8 cellular contexts compared by ENCODE assay signal in the genomic region with DNA sequence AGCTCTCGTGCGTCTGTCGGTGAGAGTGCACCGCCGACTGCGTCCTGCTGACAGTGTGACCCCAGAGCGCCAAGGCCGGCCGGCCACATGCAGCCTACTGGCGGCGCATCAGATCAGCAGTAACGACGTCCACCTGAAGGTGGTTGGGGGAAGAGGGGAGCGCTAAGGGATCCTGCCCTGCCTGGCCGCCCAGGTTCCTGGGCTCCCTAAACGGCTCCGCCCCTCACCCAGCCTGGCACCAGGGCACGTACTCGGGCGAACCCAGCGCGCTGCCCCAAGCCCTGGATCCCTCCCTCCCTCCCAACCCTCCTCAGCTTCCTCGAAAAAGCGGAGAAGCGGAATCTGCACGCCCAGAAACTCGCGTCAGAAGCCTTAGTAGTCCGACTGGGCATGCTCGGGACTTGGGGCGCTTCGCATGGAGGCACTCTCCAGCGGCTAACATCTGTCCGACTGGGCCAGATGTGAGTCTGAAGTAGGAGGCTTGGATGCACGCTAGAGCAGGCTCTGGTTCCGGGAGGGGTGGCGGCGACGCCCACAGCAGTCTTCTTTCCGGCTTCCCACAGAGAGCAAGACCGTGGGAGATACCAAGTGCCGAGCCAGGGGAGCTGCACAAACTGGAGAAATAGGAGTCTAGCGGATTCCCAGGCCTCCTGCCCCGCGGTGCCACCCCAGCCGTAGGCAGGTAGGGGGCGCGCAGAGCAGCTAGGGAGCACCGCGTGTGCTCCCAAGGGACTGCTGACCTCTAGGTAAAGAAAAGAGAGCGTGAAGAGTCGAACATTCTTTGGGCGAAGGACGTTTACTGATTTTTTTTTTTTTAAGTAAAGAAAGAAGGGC.
A peak's percentile ranks its signal among the peaks of the same experiment; 100 is the strongest.
DNase-seq lines count a peak whose midpoint lies in the region; TF ChIP-seq lines count a peak whose summit lies in the region.

No MANE protein-coding gene starts in this region.

- H3K36me3 Mint-ChIP-seq in stimulated activated naive CD8-positive, alpha-beta T cell treated with anti-CD3 and anti-CD28 coated beads, Interleukin-15, Interleukin-2, amounts not matched to agents 100 ng/mL and 50 ng/mL, for 24 hours (ENCODE audit: low read depth): no peaks in the 10 kb centered on the region
- no peaks in the 10 kb centered on the region for H3K36me3 Mint-ChIP-seq in HFFc6 (ENCODE audit: low read depth)

- H3K9me3 Mint-ChIP-seq in stimulated activated naive CD8-positive, alpha-beta T cell treated with anti-CD3 and anti-CD28 coated beads, Interleukin-15, Interleukin-2, amounts not matched to agents 100 ng/mL and 50 ng/mL, for 24 hours: no peaks in the 10 kb centered on the region
- H3K9me3 Mint-ChIP-seq in HFFc6: no peaks in the 10 kb centered on the region

- no peak overlapping the region for H3K9ac ChIP-seq in liver (ENCODE audit: low read depth in 1 of 2, low read length in 2 of 2)

- peaks cover 6% of the 10 kb centered on the region; the same call in 1 of the 2 replicates for H3K9me3 ChIP-seq in PC-9 (ENCODE audit: insufficient read depth, low read depth)
- no peaks in the 10 kb centered on the region for H3K9me3 ChIP-seq in liver (ENCODE audit: control insufficient read depth in 4 of 4, low read length in 3 of 4)

- H3K27ac Mint-ChIP-seq in stimulated activated naive CD8-positive, alpha-beta T cell treated with anti-CD3 and anti-CD28 coated beads, Interleukin-15, Interleukin-2, amounts not matched to agents 100 ng/mL and 50 ng/mL, for 24 hours: no peak overlapping the region
- H3K27ac Mint-ChIP-seq in HFFc6: no peak overlapping the region

- peak overlapping the region; percentile 71 for H3K4me3 Mint-ChIP-seq in stimulated activated naive CD8-positive, alpha-beta T cell treated with anti-CD3 and anti-CD28 coated beads, Interleukin-15, Interleukin-2, amounts not matched to agents 100 ng/mL and 50 ng/mL, for 24 hours
- H3K4me3 Mint-ChIP-seq in HFFc6: no peak overlapping the region

- H3K27ac ChIP-seq in PC-9: no peak overlapping the region
- H3K27ac ChIP-seq in cingulate gyrus (ENCODE audit: low read depth, low read length): peak overlapping the region; percentile 39
- no peak overlapping the region for H3K27ac ChIP-seq in liver (ENCODE audit: low read depth in 1 of 2, low read length in 2 of 2)

- TF ChIP-seq CTCF in PC-9 (conservative IDR thresholded peaks at IDR 0.05): no peak
- peak; percentile 42 for TF ChIP-seq CTCF in liver (IDR thresholded peaks at IDR 0.05; ENCODE audit: low read depth, low read length, missing input control)
- TF ChIP-seq CTCF in HFFc6 (IDR thresholded peaks at IDR 0.05): no peak

- BruUV-seq in PC-9 (replicated peaks; lab: Mats Ljungman, UMichigan): no TSS peak

- intact Hi-C loops in PC-9 (cut with micrococcal nuclease; ENCODE audit: unreplicated experiment): no loop called here

- peak overlapping the region; percentile 75 for H3K4me2 ChIP-seq in PC-9

- POLR2A ChIA-PET in PC-9 (lab: Charles Lee; ENCODE audit: unreplicated experiment): no interaction called here

- H3K79me2 ChIP-seq in PC-9 (ENCODE audit: low read depth): no peaks in the 10 kb centered on the region

- peaks cover 24% of the 10 kb centered on the region for H3K27me3 ChIP-seq in PC-9 (ENCODE audit: insufficient read depth, low read depth)
- no peaks in the 10 kb centered on the region for H3K27me3 ChIP-seq in liver (ENCODE audit: control insufficient read depth in 4 of 4, insufficient read depth in 4 of 4, low read length in 3 of 4)

- TF ChIP-seq RAD21 in liver (IDR thresholded peaks at IDR 0.05): peak; percentile 4 to 45

- no peaks in the 10 kb centered on the region for H3F3A ChIP-seq in PC-9 (ENCODE audit: insufficient read depth, low read depth)

- H2AFZ ChIP-seq in PC-9: no peak overlapping the region

- 2% methylated on average over 54 of the region's 54 CpGs for WGBS in liver

- DNase-seq in activated naive CD4-positive, alpha-beta T cell treated with Interleukin-2 at 50 U/mL for 16 hours: peak; percentile 15
- no peak for DNase-seq in activated naive CD4-positive, alpha-beta T cell (lab: John Stamatoyannopoulos, UW)
- DNase-seq in PC-9 (no peak), HFFc6 (no peak), AML-193 (lab: John Stamatoyannopoulos, UW) (no peak)

- peaks cover 13% of the 10 kb centered on the region for H3K4me1 Mint-ChIP-seq in stimulated activated naive CD8-positive, alpha-beta T cell treated with anti-CD3 and anti-CD28 coated beads, Interleukin-15, Interleukin-2, amounts not matched to agents 100 ng/mL and 50 ng/mL, for 24 hours (ENCODE audit: low read depth)
- no peaks in the 10 kb centered on the region for H3K4me1 Mint-ChIP-seq in HFFc6 (ENCODE audit: low read depth)

- CTCF ChIA-PET in PC-9 (lab: Charles Lee): interaction anchor here (0.7 kb wide), 1 partner anchor 32 kb away, joined by 5 read pairs; no protein-coding TSS in a partner anchor

- peaks cover 42% of the 10 kb centered on the region for H3K27me3 Mint-ChIP-seq in stimulated activated naive CD8-positive, alpha-beta T cell treated with anti-CD3 and anti-CD28 coated beads, Interleukin-15, Interleukin-2, amounts not matched to agents 100 ng/mL and 50 ng/mL, for 24 hours
- peaks cover 4% of the 10 kb centered on the region for H3K27me3 Mint-ChIP-seq in HFFc6 (ENCODE audit: insufficient read depth)

- no peaks in the 10 kb centered on the region for H4K20me1 ChIP-seq in PC-9 (ENCODE audit: insufficient read depth)

- H3K9me2 ChIP-seq in PC-9 (ENCODE audit: insufficient read depth): no peaks in the 10 kb centered on the region

- H3K4me1 ChIP-seq in PC-9 (replicated peaks; ENCODE audit: insufficient read depth) (no peaks in the 10 kb centered on the region), liver (ENCODE audit: control insufficient read depth in 4 of 4, insufficient read depth in 4 of 4, low read length in 3 of 4) (peaks cover 3 to 22% (median 12%) of the 10 kb centered on the region in 4 donors)

- H3K36me3 ChIP-seq in PC-9 (ENCODE audit: low read depth) (no peaks in the 10 kb centered on the region), liver (ENCODE audit: control insufficient read depth in 4 of 4, insufficient read depth in 3 of 4, low read depth in 1 of 4, low read length in 3 of 4) (no peaks in the 10 kb centered on the region)

- H3K4me3 ChIP-seq in PC-9: peak overlapping the region; percentile 48; the same call in 1 of the 2 replicates
- peak overlapping the region; percentile 9 to 59 (median 51) for H3K4me3 ChIP-seq in liver (ENCODE audit: low read depth in 1 of 3, low read length in 3 of 3)

TF ChIP-seq in liver, 16 proteins besides CTCF, POLR2A, EP300 and RAD21:
- TF ChIP-seq JUND (IDR thresholded peaks at IDR 0.05) (no peak), HNF4A (conservative IDR thresholded peaks at IDR 0.05) (no peak), TAF1 (conservative IDR thresholded peaks at IDR 0.05) (no peak), GABPA (IDR thresholded peaks at IDR 0.05 in 1 of 2, conservative IDR thresholded peaks at IDR 0.05 in 1 of 2) (peak in 1 of 2 donors; percentile 24), NR2F2 (IDR thresholded peaks at IDR 0.05) (no peak)
- TF ChIP-seq, protein P1, sequence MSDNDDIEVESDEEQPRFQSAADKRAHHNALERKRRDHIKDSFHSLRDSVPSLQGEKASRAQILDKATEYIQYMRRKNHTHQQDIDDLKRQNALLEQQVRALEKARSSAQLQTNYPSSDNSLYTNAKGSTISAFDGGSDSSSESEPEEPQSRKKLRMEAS (IDR thresholded peaks at IDR 0.05): no peak
TF ChIP-seq in liver: peak in this region for 1.
